ENCODE assay signal across 12 cellular contexts in the genomic region with DNA sequence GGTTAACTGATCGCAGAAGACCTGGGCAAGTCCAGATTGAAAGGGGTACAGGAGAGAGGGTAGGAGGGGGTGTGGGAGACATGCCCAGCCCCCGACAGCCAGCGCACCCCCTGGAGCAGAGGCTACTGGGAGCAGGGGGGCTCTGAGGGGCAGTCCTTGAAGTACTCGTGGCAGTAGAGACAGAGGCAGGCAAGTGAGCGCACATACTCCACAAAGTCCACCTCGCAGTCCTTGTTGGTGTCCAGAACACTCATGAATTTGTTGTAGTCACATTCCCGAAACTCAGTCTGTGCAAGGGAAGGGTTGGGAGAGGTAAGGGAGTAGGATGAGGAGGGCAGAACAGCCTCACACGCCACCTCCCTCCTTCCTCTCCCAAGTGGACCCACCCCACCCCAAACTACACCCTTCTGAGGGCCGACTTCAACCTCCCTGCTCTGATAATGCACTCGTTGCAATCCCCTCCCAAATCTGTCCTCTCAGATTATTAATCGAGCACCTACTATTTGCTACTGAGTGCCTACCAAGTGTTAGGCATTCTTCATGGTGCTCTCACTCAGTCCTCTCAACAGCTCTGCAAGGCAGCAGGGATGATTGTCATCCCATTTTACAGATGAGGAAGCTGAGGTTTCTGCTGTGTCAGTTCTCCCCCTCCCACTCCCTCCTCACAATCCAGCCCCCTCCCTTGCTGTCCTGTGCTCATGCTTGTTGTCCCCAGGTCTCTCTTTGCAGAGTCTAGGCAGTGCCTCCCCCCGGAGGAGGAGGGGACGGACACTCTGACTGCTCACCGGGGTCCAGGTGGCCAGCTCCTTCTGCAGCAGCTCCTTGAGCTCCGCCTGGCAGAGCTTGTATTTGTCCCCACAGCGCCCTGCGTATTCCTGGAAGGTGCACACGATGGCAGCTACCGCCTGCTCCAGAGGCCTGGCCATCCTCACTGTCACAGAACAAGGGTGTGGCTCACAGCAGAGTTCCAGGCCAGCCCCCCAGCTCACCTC. TPM values are rescaled to one million over a fixed set of nuclear protein-coding genes. Genes with fewer than 3 reads are reported as not detected.
A peak's percentile ranks its signal among the peaks of the same experiment; 100 is the strongest.
DNase-seq lines count a peak whose midpoint lies in the region; ATAC-seq and TF ChIP-seq lines count a peak whose summit lies in the region.
"Had no signal": no experiment of that assay in that cellular context is flagged by ENCODE, and none has a peak within 500 bp of the region (broad histone marks: within the 10 kb centered on the region; RNA-seq: fewer than 3 reads in every experiment).

No MANE protein-coding gene starts in this region.

- H3K4me1 ChIP-seq in GM23338 (ENCODE audit: insufficient read depth) (peaks cover 18% of the 10 kb centered on the region), gastroesophageal sphincter (peaks cover 5 to 80% (median 71%) of the 10 kb centered on the region in 3 donors), subcutaneous abdominal adipose tissue (ENCODE audit: control insufficient read depth in 5 of 5, insufficient read depth in 5 of 5, low read length in 5 of 5) (peaks cover 37 to 80% (median 78%) of the 10 kb centered on the region in 5 donors)

- no peaks in the 10 kb centered on the region for H3F3A ChIP-seq in GM23338 (replicated peaks; ENCODE audit: low read depth)

- DNase-seq in GM23338 (ENCODE audit: low spot score) (no peak), RWPE1 (ENCODE audit: low spot score) (no peak), nephron progenitor cell (no peak), T-helper 9 cell (no peak), HT-29 (ENCODE audit: low spot score) (no peak)
- DNase-seq: activated CD8-positive, alpha-beta memory T cell treated with anti-CD3 and anti-CD28 coated beads, Interleukin-2, amount 50 U/mL, for 48 hours; NCI-H1092; stimulated activated CD4-positive, alpha-beta T cell treated with anti-CD3 and anti-CD28 coated beads, Interleukin-12 subunit alpha, Interleukin-12 subunit beta, amount 100 ng/mL, for 4 hours had no signal

- peak overlapping the region; percentile 90 for H2AFZ ChIP-seq in GM23338

- no peaks in the 10 kb centered on the region for H3K36me3 ChIP-seq in GM23338 (ENCODE audit: insufficient read depth)
- H3K36me3 ChIP-seq in gastroesophageal sphincter: no peaks in the 10 kb centered on the region
- H3K36me3 ChIP-seq in subcutaneous abdominal adipose tissue (ENCODE audit: control insufficient read depth in 5 of 5, insufficient read depth in 5 of 5, low read length in 5 of 5): peaks cover 0 to 15% (median 3%) of the 10 kb centered on the region in 5 donors

- TF ChIP-seq POLR2A in gastroesophageal sphincter (IDR thresholded peaks at IDR 0.05): no peak

- H3K4me3 ChIP-seq in GM23338: no peak overlapping the region
- H3K4me3 ChIP-seq in gastroesophageal sphincter: no peak overlapping the region
- H3K4me3 ChIP-seq in subcutaneous abdominal adipose tissue (ENCODE audit: low read depth in 1 of 5, low read length in 5 of 5): peak overlapping the region in 1 of 5 donors; percentile 13

- CTCF ChIA-PET in RWPE1 (lab: Yijun Ruan, JAX): no interaction called here

- WGBS in gastroesophageal sphincter (ENCODE audit: low coverage in 1 of 2), 2 donors: 69 to 71% methylated on average over 6 to 8 of the region's 19 CpGs

- H3K27ac ChIP-seq in GM23338 (ENCODE audit: low read depth): no peak overlapping the region
- peak overlapping the region; percentile 96 for H3K27ac ChIP-seq in RWPE1
- H3K27ac ChIP-seq in gastroesophageal sphincter: peak overlapping the region in 3 of 4 donors; percentile 79 to 90 (median 82)
- peak overlapping the region; percentile 84 for H3K27ac ChIP-seq in subcutaneous abdominal adipose tissue (ENCODE audit: low read depth, low read length)

- peak overlapping the region in 3 of 5 donors; percentile 32 to 52 (median 48) for H3K9ac ChIP-seq in subcutaneous abdominal adipose tissue (ENCODE audit: low read length in 5 of 5)

- no peaks in the 10 kb centered on the region for H3K79me2 ChIP-seq in GM23338 (replicated peaks; ENCODE audit: insufficient read depth)

- no peaks in the 10 kb centered on the region for H4K20me1 ChIP-seq in GM23338 (replicated peaks; ENCODE audit: insufficient read depth)

- ATAC-seq in GM23338: no peak
- no peak for ATAC-seq in gastroesophageal sphincter

- H3K9me3 ChIP-seq in gastroesophageal sphincter (no peaks in the 10 kb centered on the region), subcutaneous abdominal adipose tissue (ENCODE audit: control insufficient read depth in 5 of 5, low read length in 5 of 5) (no peaks in the 10 kb centered on the region)

- TF ChIP-seq CTCF in GM23338 (conservative IDR thresholded peaks at IDR 0.05; ENCODE audit: low read depth in 2 of 2): no peak
- TF ChIP-seq CTCF in RWPE1 (conservative IDR thresholded peaks at IDR 0.05; ENCODE audit: low read depth): no peak
- TF ChIP-seq CTCF in gastroesophageal sphincter (IDR thresholded peaks at IDR 0.05): no peak
- no peak for TF ChIP-seq CTCF in nephron progenitor cell (IDR thresholded peaks at IDR 0.05)

- H3K4me3 Mint-ChIP-seq in GM23338 (no peak overlapping the region), nephron progenitor cell (no peak overlapping the region)

- TF ChIP-seq EP300 in gastroesophageal sphincter (IDR thresholded peaks at IDR 0.05): no peak

- H3K9me3 Mint-ChIP-seq in GM23338 (no peaks in the 10 kb centered on the region; the same call in 2 of the 3 replicates), nephron progenitor cell (no peaks in the 10 kb centered on the region)

- no peaks in the 10 kb centered on the region for H3K9me2 ChIP-seq in GM23338 (ENCODE audit: insufficient read depth)

- no peak overlapping the region for H3K4me2 ChIP-seq in GM23338

- H3K36me3 Mint-ChIP-seq in GM23338 (ENCODE audit: low read depth): no peaks in the 10 kb centered on the region
- H3K36me3 Mint-ChIP-seq in nephron progenitor cell (ENCODE audit: low read depth): no peaks in the 10 kb centered on the region

- H3K27ac Mint-ChIP-seq in GM23338: no peak overlapping the region
- no peak overlapping the region for H3K27ac Mint-ChIP-seq in nephron progenitor cell

- POLR2A ChIA-PET in RWPE1 (lab: Yijun Ruan, JAX; ENCODE audit: low non-redundant PET): interaction anchor here (0.6 to 1.6 kb wide), 2 partner anchors 14 to 15 kb away, joined by 3 to 4 read pairs; no protein-coding TSS in a partner anchor

- H3K27me3 Mint-ChIP-seq in GM23338 (ENCODE audit: insufficient read depth, low read depth, poor library complexity) (peaks cover 23% of the 10 kb centered on the region), nephron progenitor cell (ENCODE audit: low read depth, poor library complexity) (no peaks in the 10 kb centered on the region)

- H3K27me3 ChIP-seq in GM23338 (ENCODE audit: insufficient read depth) (no peaks in the 10 kb centered on the region), gastroesophageal sphincter (no peaks in the 10 kb centered on the region), subcutaneous abdominal adipose tissue (ENCODE audit: control insufficient read depth in 5 of 5, insufficient read depth in 4 of 5, low read length in 5 of 5) (peaks cover 0 to 4% (median 0%) of the 10 kb centered on the region in 5 donors)

- H3K4me1 Mint-ChIP-seq in GM23338 (peaks cover 60% of the 10 kb centered on the region), nephron progenitor cell (peaks cover 93% of the 10 kb centered on the region)

TF ChIP-seq in GM23338, 12 proteins besides CTCF, POLR2A, EP300 and RAD21 (continues in another document):
- TF ChIP-seq STAT1 (IDR thresholded peaks at IDR 0.05; ENCODE audit: unreplicated experiment): no peak
- TF ChIP-seq NANOG (IDR thresholded peaks at IDR 0.05; ENCODE audit: borderline replicate concordance): no peak

RNA-seq across cellular contexts. Expression of gene S100A3, which starts 1.2 kb away (rescaled TPM):
- not detected in 2 replicates for total RNA-seq in GM23338 (2014; rRNA removed; shearing (Covaris generic))
- polyA plus RNA-seq in GM23338 (2016; fragmentation: Nextera tagmentation; extraction: Ambion mirVana): not detected in 2 replicates
- 1 to 10 TPM in 2 of 4 donors, under 1 TPM in 1, not detected in 1; 0.69 to 6.0 (median 1.1) TPM for total RNA-seq in gastroesophageal sphincter
- 2.6 and 4.9 TPM in 2 replicates for total RNA-seq in HT-29 (2014; rRNA removed; shearing (Covaris generic))
- total RNA-seq: T-helper 2 cell treated with Interferon-gamma antibody and Interleukin-4, amounts not matched to agents 100 ng/mL and 5 ng/mL, for 36 hours had no signal

RNA-seq across cellular contexts. Expression of gene S100A4, which starts 2.2 kb away (rescaled TPM):
- total RNA-seq in GM23338 (2014; rRNA removed; shearing (Covaris generic)): 8.2 and 14.2 TPM in 2 replicates
- 34.6 and 36.0 TPM in 2 replicates for polyA plus RNA-seq in GM23338 (2016; fragmentation: Nextera tagmentation; extraction: Ambion mirVana)
- total RNA-seq in gastroesophageal sphincter: 100 to 1,000 TPM; 135 to 345 (median 259) TPM
- total RNA-seq in HT-29 (2014; rRNA removed; shearing (Covaris generic)): 694 and 702 TPM in 2 replicates
- total RNA-seq: endothelial cell of umbilical vein had no signal

RNA-seq across cellular contexts. Expression of gene S100A5, which starts 7.1 kb away (rescaled TPM):
- not detected in 2 replicates for total RNA-seq in GM23338 (2014; rRNA removed; shearing (Covaris generic))
- 0.47 TPM in 1 of 2 replicates, not detected in the other for polyA plus RNA-seq in GM23338 (2016; fragmentation: Nextera tagmentation; extraction: Ambion mirVana)
- not detected for total RNA-seq in gastroesophageal sphincter
- 4.0 and 9.8 TPM in 2 replicates for total RNA-seq in HT-29 (2014; rRNA removed; shearing (Covaris generic))
- total RNA-seq: endothelial cell of umbilical vein had no signal
- polyA plus RNA-seq: endothelial cell of umbilical vein had no signal

RNA-seq across cellular contexts. Expression of gene S100A6, which starts 12.1 kb away (rescaled TPM):
- 7.3 and 9.4 TPM in 2 replicates for total RNA-seq in GM23338 (2014; rRNA removed; shearing (Covaris generic))
- polyA plus RNA-seq in GM23338 (2016; fragmentation: Nextera tagmentation; extraction: Ambion mirVana): 77.5 and 98.0 TPM in 2 replicates
- total RNA-seq in gastroesophageal sphincter: 100 to 1,000 TPM; 595 to 840 (median 634) TPM
- 2,272 and 2,428 TPM in 2 replicates for total RNA-seq in HT-29 (2014; rRNA removed; shearing (Covaris generic))

RNA-seq across cellular contexts. Expression of gene S100A2, which starts 17.8 kb away (rescaled TPM):
- total RNA-seq in GM23338 (2014; rRNA removed; shearing (Covaris generic)): 0.66 TPM in 1 of 2 replicates, not detected in the other
- polyA plus RNA-seq in GM23338 (2016; fragmentation: Nextera tagmentation; extraction: Ambion mirVana): 0.89 and 1.1 TPM in 2 replicates
- 10 to 100 TPM in 2 of 4 donors, 1 to 10 TPM in 2; 2.7 to 73.3 (median 14.2) TPM for total RNA-seq in gastroesophageal sphincter
- 17.9 and 26.4 TPM in 2 replicates for total RNA-seq in HT-29 (2014; rRNA removed; shearing (Covaris generic))
